8 cellular contexts compared by ENCODE assay signal in genomic region chr7:75527224-75527722, GRCh38. TPM values are rescaled to one million over a fixed set of nuclear protein-coding genes. Genes with fewer than 3 reads are reported as not detected.
DNase-seq lines count a peak whose midpoint lies in the region; ATAC-seq and TF ChIP-seq lines count a peak whose summit lies in the region.
"Not testable (repeated sequence)": the region's sequence is repeated elsewhere in the genome, so short reads cannot be mapped to it uniquely, and the experiment has no call there.

No MANE protein-coding gene starts in this region.

- peak overlapping the region; percentile 88 for H3K4me3 ChIP-seq in MG63
- peak overlapping the region; percentile 74 for H3K4me3 ChIP-seq in fibroblast of mammary gland (ENCODE audit: control insufficient read depth, low read depth, low read length)
- H3K4me3 ChIP-seq in lung = peak overlapping the region; percentile 92
- H3K4me3 ChIP-seq in retinal pigment epithelial cell (ENCODE audit: low read length) = peak overlapping the region; percentile 81
- H3K4me3 ChIP-seq in upper lobe of left lung = peak overlapping the region; percentile 88 to 99 (median 96)

- not testable (repeated sequence) for H3K4me1 ChIP-seq in lung (ENCODE audit: control insufficient read depth in 2 of 2, insufficient read depth in 2 of 2, low read length in 2 of 2)
- peaks cover 10 to 25% (median 17%) of the 10 kb centered on the region in 4 donors for H3K4me1 ChIP-seq in upper lobe of left lung

- not testable (repeated sequence) for TF ChIP-seq POLR2A in upper lobe of left lung (IDR thresholded peaks at IDR 0.05)

- peak; percentile 9 for DNase-seq in ELR (ENCODE audit: low read depth)
- DNase-seq in MG63; fibroblast of mammary gland (ENCODE audit: low read depth); lung (ENCODE audit: low spot score); retinal pigment epithelial cell (ENCODE audit: low read depth); upper lobe of left lung: not testable (repeated sequence)
- DNase-seq in astrocyte of the hippocampus (ENCODE audit: low read depth, low spot score) = peak; percentile 17

- ATAC-seq in lung (ENCODE audit: insufficient read depth, low FRiP score) = peak; percentile 13
- not testable (repeated sequence) for ATAC-seq in upper lobe of left lung (ENCODE audit: low FRiP score in 2 of 2)

- H3K36me3 ChIP-seq in MG63 (peaks cover 26% of the 10 kb centered on the region), lung (ENCODE audit: control insufficient read depth in 2 of 2, insufficient read depth in 2 of 2, low read length in 2 of 2) (peaks cover 4 to 14% of the 10 kb centered on the region in 2 donors), upper lobe of left lung (peaks cover 7 to 34% (median 17%) of the 10 kb centered on the region in 4 donors)

- not testable (repeated sequence) for H3K9me3 ChIP-seq in MG63; lung (ENCODE audit: control insufficient read depth in 2 of 2, insufficient read depth in 1 of 2, low read length in 1 of 2); upper lobe of left lung

- not testable (repeated sequence) for TF ChIP-seq CTCF in VCaP (conservative IDR thresholded peaks at IDR 0.05); fibroblast of mammary gland (conservative IDR thresholded peaks at IDR 0.05; ENCODE audit: control insufficient read depth, insufficient read depth, low read depth, low read length); lung (IDR thresholded peaks at IDR 0.05; ENCODE audit: control extremely low read depth, extremely low read depth); retinal pigment epithelial cell (conservative IDR thresholded peaks at IDR 0.05; ENCODE audit: low read depth, low read length); upper lobe of left lung (IDR thresholded peaks at IDR 0.05)

- TF ChIP-seq EP300 in upper lobe of left lung (IDR thresholded peaks at IDR 0.05) = not testable (repeated sequence)

- H3K27me3 ChIP-seq in MG63; lung (ENCODE audit: control insufficient read depth, insufficient read depth); upper lobe of left lung: not testable (repeated sequence)

- WGBS in lung, 2 donors = 0 to 1% methylated on average over 34 to 37 of the region's 37 CpGs
- WGBS in upper lobe of left lung, 2 donors = 0 to 1% methylated on average over 12 to 33 of the region's 37 CpGs

- H3K27ac ChIP-seq in VCaP = peak overlapping the region; percentile 87
- H3K27ac ChIP-seq in lung (ENCODE audit: low read depth in 1 of 2, low read length in 1 of 2) = peak overlapping the region; percentile 83 to 90
- H3K27ac ChIP-seq in upper lobe of left lung = peak overlapping the region; percentile 84 to 90 (median 88)

RNA-seq across cellular contexts. Expression of gene SPDYE5, which starts 35.2 kb away (rescaled TPM):
- total RNA-seq in MG63 (2014; rRNA removed; shearing (Covaris generic); ENCODE audit: low replicate concordance) = not detected in 2 replicates
- total RNA-seq in lung = under 1 TPM in 1 of 2 donors, not detected in 1; 0.28 TPM
- under 1 TPM in 1 of 2 donors, not detected in 1; 0.06 TPM for polyA plus RNA-seq in lung
- total RNA-seq in upper lobe of left lung = not detected

RNA-seq across cellular contexts. Expression of gene POM121C, which starts 41.2 kb away (rescaled TPM):
- total RNA-seq in MG63 (2014; rRNA removed; shearing (Covaris generic); ENCODE audit: low replicate concordance) = 0.54 and 4.5 TPM in 2 replicates
- total RNA-seq in lung (10 to 100 TPM; 26.2 to 37.4 TPM), upper lobe of left lung (100 to 1,000 TPM in 1 of 6 donors, 10 to 100 TPM in 5; 21.7 to 102 (median 36.8) TPM)
- polyA plus RNA-seq in lung = 10 to 100 TPM; 13.2 to 16.5 TPM
